In the genomic region with DNA sequence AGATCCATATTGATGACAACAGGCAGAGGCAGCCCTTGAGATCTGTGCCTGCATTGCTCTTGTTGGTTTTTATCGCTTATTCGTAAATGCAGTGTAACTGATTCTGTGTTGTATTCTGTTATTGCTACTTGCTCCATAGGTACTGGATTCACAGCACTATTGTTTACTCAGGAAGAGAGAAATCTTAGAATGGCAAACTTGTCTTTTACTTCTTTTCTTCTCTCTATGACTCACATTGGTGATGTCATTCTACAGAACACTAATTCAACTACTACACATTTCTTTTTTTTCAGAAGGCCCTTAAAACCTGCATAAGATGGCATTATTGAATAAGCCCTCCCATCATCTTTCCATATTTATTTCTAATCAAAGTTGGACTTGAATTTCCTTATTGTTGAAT, we compare ENCODE assay signal across 24 cellular contexts.
"Had no signal": no experiment of that assay in that cellular context is flagged by ENCODE, and none has a peak within 500 bp of the region (broad histone marks: within the 10 kb centered on the region; RNA-seq: fewer than 3 reads in every experiment).

No MANE protein-coding gene starts in this region.

- H3K36me3 ChIP-seq: esophagus squamous epithelium, heart left ventricle, sigmoid colon, stomach, thoracic aorta had no signal

- H2AFZ ChIP-seq: parathyroid adenoma had no signal

- H3K27ac Mint-ChIP-seq: naive B cell, nephron had no signal

- DNase-seq: cortex of kidney; dorsolateral prefrontal cortex; effector CD8-positive, alpha-beta T cell; esophagus squamous epithelium; heart left ventricle; hippocampal formation; kidney glomerular epithelial cell; mesendoderm; naive B cell; occipital lobe; psoas muscle; sigmoid colon; stimulated activated CD4-positive, alpha-beta T cell treated with anti-CD3 and anti-CD28 coated beads, Interleukin-2, amount 100 ng/mL, for 24 hours; stimulated activated CD4-positive, alpha-beta T cell treated with anti-CD3 and anti-CD28 coated beads, Interleukin-4, amount 100 ng/mL, for 4 hours; stimulated activated naive CD4-positive, alpha-beta T cell; stomach; substantia nigra; trophoblast cell had no signal

- H3K9me3 Mint-ChIP-seq: nephron had no signal

- ATAC-seq: heart left ventricle, psoas muscle had no signal

- H3K9ac ChIP-seq: parathyroid adenoma had no signal

- H3K4me3 Mint-ChIP-seq: naive B cell, nephron had no signal

- H3K4me1 Mint-ChIP-seq: naive B cell, nephron had no signal

- H3K27ac ChIP-seq: dorsolateral prefrontal cortex, esophagus squamous epithelium, heart left ventricle, parathyroid adenoma, psoas muscle, sigmoid colon, skin epidermis, stomach, thoracic aorta had no signal

- H3K36me3 Mint-ChIP-seq: naive B cell had no signal

- H3K9me3 ChIP-seq: esophagus squamous epithelium, heart left ventricle, psoas muscle, sigmoid colon, stomach, thoracic aorta had no signal

- H3K4me1 ChIP-seq: esophagus squamous epithelium, heart left ventricle, parathyroid adenoma, psoas muscle, sigmoid colon, stomach had no signal

- H3K79me2 ChIP-seq: parathyroid adenoma had no signal

- H3K27me3 Mint-ChIP-seq: naive B cell had no signal

- H3K27me3 ChIP-seq: dorsolateral prefrontal cortex, esophagus squamous epithelium, heart left ventricle, sigmoid colon, stomach had no signal

- H3K4me3 ChIP-seq: dorsolateral prefrontal cortex, esophagus squamous epithelium, heart left ventricle, psoas muscle, sigmoid colon, skin epidermis, stomach, thoracic aorta had no signal

- FAIRE-seq: frontal cortex, islet of Langerhans had no signal
